9 cellular contexts compared by ENCODE assay signal in genomic region chr1:92951141-92951582, GRCh38. TPM values are rescaled to one million over a fixed set of nuclear protein-coding genes. Genes with fewer than 3 reads are reported as not detected.
DNase-seq lines count a peak whose midpoint lies in the region; ATAC-seq and TF ChIP-seq lines count a peak whose summit lies in the region.
"Had no signal": no experiment of that assay in that cellular context is flagged by ENCODE, and none has a peak within 500 bp of the region (broad histone marks: within the 10 kb centered on the region; RNA-seq: fewer than 3 reads in every experiment).

No MANE protein-coding gene starts in this region.

- ATAC-seq in GM21447 (IDR thresholded peaks at IDR 0.05; ENCODE audit: unreplicated experiment) (peak; percentile 69), memory B cell (ENCODE audit: low read depth) (peak; percentile 89)
- ATAC-seq in activated T-helper 17 cell treated with anti-CD3 and anti-CD28 coated beads, Interleukin-2, amount 50 U/mL, for 72 hours (replicated peaks), result peak; percentile 76

- H3K27ac ChIP-seq in HUES6 (ENCODE audit: low read depth, low read length), result peak overlapping the region; percentile 83
- H3K27ac ChIP-seq in vagina, result no peak overlapping the region

- H3K27me3 Mint-ChIP-seq in activated T-helper 17 cell treated with anti-CD3 and anti-CD28 coated beads, Interleukin-2, amount 50 U/mL, for 72 hours, result no peaks in the 10 kb centered on the region
- H3K27me3 Mint-ChIP-seq in memory B cell, result no peaks in the 10 kb centered on the region
- H3K27me3 Mint-ChIP-seq: brain had no signal

- H3K9me3 Mint-ChIP-seq in activated T-helper 17 cell treated with anti-CD3 and anti-CD28 coated beads, Interleukin-2, amount 50 U/mL, for 72 hours, result no peaks in the 10 kb centered on the region
- no peaks in the 10 kb centered on the region for H3K9me3 Mint-ChIP-seq in memory B cell
- H3K9me3 Mint-ChIP-seq: brain had no signal

- H3K4me1 Mint-ChIP-seq in activated T-helper 17 cell treated with anti-CD3 and anti-CD28 coated beads, Interleukin-2, amount 50 U/mL, for 72 hours, result peaks cover 27% of the 10 kb centered on the region
- peaks cover 34% of the 10 kb centered on the region for H3K4me1 Mint-ChIP-seq in memory B cell

- DNase-seq in SIG-M5 treated with dmso at 0.1 percent for 504 hours (lab: John Stamatoyannopoulos, UW; ENCODE audit: unreplicated experiment) (peak; percentile 26), SIG-M5 (lab: John Stamatoyannopoulos, UW) (no peak), memory B cell (ENCODE audit: low spot score in 2 of 2) (peak in 1 of 2 donors; percentile 44), vagina (ENCODE audit: extremely low spot score in 2 of 2) (no peak), COLO829 (ENCODE audit: low spot score) (no peak)

- H3K4me1 ChIP-seq in HUES6 (ENCODE audit: control insufficient read depth, insufficient read depth, low read length) (peaks cover 20% of the 10 kb centered on the region), vagina (peaks cover 1% of the 10 kb centered on the region)

- no peak for TF ChIP-seq CTCF in vagina (IDR thresholded peaks at IDR 0.05)

- H3K9ac ChIP-seq in HUES6 (ENCODE audit: low read length), result peak overlapping the region; percentile 47

- H3K4me3 ChIP-seq in HUES6 (ENCODE audit: low read depth, low read length) (no peak overlapping the region), vagina (no peak overlapping the region)

- no peak for TF ChIP-seq POLR2A in vagina (IDR thresholded peaks at IDR 0.05)

- H3K36me3 ChIP-seq in HUES6 (ENCODE audit: control insufficient read depth, insufficient read depth, low read length), result no peaks in the 10 kb centered on the region
- no peaks in the 10 kb centered on the region for H3K36me3 ChIP-seq in vagina

- H3K27me3 ChIP-seq in HUES6 (ENCODE audit: control insufficient read depth, insufficient read depth, low read length) (no peaks in the 10 kb centered on the region), vagina (no peaks in the 10 kb centered on the region)

- H3K9me3 ChIP-seq in HUES6 (ENCODE audit: control insufficient read depth, insufficient read depth, low read depth, low read length) (no peaks in the 10 kb centered on the region), vagina (no peaks in the 10 kb centered on the region)

- intact Hi-C loops in vagina (cut with DNase I), result no loop called here

- H3K4me3 Mint-ChIP-seq in activated T-helper 17 cell treated with anti-CD3 and anti-CD28 coated beads, Interleukin-2, amount 50 U/mL, for 72 hours, result no peak overlapping the region
- H3K4me3 Mint-ChIP-seq in memory B cell, result no peak overlapping the region
- H3K4me3 Mint-ChIP-seq: brain had no signal

- H3K27ac Mint-ChIP-seq in activated T-helper 17 cell treated with anti-CD3 and anti-CD28 coated beads, Interleukin-2, amount 50 U/mL, for 72 hours, result no peak overlapping the region
- no peak overlapping the region for H3K27ac Mint-ChIP-seq in memory B cell
- H3K27ac Mint-ChIP-seq: brain had no signal

- H3K36me3 Mint-ChIP-seq in activated T-helper 17 cell treated with anti-CD3 and anti-CD28 coated beads, Interleukin-2, amount 50 U/mL, for 72 hours (ENCODE audit: low read depth), result no peaks in the 10 kb centered on the region
- H3K36me3 Mint-ChIP-seq in memory B cell, result peaks cover 11% of the 10 kb centered on the region
- H3K36me3 Mint-ChIP-seq: brain had no signal

RNA-seq across cellular contexts. Expression of gene DIPK1A, which starts 10.1 kb away (rescaled TPM):
- 1 to 10 TPM; 6.5 to 8.6 TPM for total RNA-seq in activated T-helper 17 cell treated with anti-CD3 and anti-CD28 coated beads, Interleukin-2, amount 50 U/mL, for 72 hours
- 7.9 TPM for total RNA-seq in vagina
